2 cellular contexts compared by ENCODE assay signal in the genomic region with DNA sequence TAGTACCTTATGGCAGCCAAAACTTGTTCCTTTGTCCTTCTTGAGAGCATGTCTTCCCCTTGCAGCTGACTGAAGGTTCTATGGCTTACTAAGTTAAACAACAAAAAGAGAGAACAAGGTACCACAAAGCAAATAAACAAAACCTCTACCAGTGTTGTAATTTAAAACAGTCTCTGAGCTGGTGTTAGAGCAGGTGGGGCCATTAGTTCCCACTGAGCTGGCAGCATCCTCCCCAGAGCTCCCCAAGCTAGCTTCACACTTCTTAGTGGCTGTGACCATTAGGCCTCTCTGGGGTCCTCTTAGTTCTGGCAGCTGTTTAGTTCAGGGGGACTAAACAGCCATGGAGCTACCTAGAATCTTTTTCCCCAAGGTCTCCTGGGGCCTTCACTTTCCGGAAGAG.
TF ChIP-seq lines count a peak whose summit lies in the region.

No MANE protein-coding gene starts in this region.

TF ChIP-seq in A549, 52 proteins besides CTCF, POLR2A, EP300 and RAD21 (continued from another document):
- TF ChIP-seq, protein P1, sequence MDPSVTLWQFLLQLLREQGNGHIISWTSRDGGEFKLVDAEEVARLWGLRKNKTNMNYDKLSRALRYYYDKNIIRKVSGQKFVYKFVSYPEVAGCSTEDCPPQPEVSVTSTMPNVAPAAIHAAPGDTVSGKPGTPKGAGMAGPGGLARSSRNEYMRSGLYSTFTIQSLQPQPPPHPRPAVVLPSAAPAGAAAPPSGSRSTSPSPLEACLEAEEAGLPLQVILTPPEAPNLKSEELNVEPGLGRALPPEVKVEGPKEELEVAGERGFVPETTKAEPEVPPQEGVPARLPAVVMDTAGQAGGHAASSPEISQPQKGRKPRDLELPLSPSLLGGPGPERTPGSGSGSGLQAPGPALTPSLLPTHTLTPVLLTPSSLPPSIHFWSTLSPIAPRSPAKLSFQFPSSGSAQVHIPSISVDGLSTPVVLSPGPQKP (IDR thresholded peaks at IDR 0.05; ENCODE audit: low read depth, low read length) = no peak

TF ChIP-seq in GM23338, 12 proteins besides CTCF, POLR2A, EP300 and RAD21 (continued from another document):
- TF ChIP-seq, protein P2, sequence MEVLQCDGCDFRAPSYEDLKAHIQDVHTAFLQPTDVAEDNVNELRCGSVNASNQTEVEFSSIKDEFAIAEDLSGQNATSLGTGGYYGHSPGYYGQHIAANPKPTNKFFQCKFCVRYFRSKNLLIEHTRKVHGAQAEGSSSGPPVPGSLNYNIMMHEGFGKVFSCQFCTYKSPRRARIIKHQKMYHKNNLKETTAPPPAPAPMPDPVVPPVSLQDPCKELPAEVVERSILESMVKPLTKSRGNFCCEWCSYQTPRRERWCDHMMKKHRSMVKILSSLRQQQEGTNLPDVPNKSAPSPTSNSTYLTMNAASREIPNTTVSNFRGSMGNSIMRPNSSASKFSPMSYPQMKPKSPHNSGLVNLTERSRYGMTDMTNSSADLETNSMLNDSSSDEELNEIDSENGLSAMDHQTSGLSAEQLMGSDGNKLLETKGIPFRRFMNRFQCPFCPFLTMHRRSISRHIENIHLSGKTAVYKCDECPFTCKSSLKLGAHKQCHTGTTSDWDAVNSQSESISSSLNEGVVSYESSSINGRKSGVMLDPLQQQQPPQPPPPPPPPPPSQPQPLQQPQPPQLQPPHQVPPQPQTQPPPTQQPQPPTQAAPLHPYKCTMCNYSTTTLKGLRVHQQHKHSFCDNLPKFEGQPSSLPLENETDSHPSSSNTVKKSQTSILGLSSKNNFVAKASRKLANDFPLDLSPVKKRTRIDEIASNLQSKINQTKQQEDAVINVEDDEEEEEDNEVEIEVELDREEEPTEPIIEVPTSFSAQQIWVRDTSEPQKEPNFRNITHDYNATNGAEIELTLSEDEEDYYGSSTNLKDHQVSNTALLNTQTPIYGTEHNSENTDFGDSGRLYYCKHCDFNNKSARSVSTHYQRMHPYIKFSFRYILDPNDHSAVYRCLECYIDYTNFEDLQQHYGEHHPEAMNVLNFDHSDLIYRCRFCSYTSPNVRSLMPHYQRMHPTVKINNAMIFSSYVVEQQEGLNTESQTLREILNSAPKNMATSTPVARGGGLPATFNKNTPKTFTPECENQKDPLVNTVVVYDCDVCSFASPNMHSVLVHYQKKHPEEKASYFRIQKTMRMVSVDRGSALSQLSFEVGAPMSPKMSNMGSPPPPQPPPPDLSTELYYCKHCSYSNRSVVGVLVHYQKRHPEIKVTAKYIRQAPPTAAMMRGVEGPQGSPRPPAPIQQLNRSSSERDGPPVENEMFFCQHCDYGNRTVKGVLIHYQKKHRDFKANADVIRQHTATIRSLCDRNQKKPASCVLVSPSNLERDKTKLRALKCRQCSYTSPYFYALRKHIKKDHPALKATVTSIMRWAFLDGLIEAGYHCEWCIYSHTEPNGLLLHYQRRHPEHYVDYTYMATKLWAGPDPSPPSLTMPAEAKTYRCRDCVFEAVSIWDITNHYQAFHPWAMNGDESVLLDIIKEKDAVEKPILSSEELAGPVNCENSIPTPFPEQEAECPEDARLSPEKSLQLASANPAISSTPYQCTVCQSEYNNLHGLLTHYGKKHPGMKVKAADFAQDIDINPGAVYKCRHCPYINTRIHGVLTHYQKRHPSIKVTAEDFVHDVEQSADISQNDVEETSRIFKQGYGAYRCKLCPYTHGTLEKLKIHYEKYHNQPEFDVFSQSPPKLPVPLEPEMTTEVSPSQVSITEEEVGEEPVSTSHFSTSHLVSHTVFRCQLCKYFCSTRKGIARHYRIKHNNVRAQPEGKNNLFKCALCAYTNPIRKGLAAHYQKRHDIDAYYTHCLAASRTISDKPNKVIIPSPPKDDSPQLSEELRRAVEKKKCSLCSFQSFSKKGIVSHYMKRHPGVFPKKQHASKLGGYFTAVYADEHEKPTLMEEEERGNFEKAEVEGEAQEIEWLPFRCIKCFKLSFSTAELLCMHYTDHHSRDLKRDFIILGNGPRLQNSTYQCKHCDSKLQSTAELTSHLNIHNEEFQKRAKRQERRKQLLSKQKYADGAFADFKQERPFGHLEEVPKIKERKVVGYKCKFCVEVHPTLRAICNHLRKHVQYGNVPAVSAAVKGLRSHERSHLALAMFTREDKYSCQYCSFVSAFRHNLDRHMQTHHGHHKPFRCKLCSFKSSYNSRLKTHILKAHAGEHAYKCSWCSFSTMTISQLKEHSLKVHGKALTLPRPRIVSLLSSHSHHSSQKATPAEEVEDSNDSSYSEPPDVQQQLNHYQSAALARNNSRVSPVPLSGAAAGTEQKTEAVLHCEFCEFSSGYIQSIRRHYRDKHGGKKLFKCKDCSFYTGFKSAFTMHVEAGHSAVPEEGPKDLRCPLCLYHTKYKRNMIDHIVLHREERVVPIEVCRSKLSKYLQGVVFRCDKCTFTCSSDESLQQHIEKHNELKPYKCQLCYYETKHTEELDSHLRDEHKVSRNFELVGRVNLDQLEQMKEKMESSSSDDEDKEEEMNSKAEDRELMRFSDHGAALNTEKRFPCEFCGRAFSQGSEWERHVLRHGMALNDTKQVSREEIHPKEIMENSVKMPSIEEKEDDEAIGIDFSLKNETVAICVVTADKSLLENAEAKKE (CRISPR knock-in tag; IDR thresholded peaks at IDR 0.05) = no peak
- TF ChIP-seq NANOG (IDR thresholded peaks at IDR 0.05; ENCODE audit: borderline replicate concordance) = no peak
- TF ChIP-seq CREB1 (CRISPR knock-in tag; IDR thresholded peaks at IDR 0.05; ENCODE audit: low read depth) = no peak
